8 cellular contexts compared by ENCODE assay signal in genomic region chr9:129482521-129483466, GRCh38.
DNase-seq lines count a peak whose midpoint lies in the region; ATAC-seq and TF ChIP-seq lines count a peak whose summit lies in the region.

No MANE protein-coding gene starts in this region.

- H3K36me3 ChIP-seq in esophagus squamous epithelium (no peaks in the 10 kb centered on the region), mucosa of descending colon (ENCODE audit: low read depth) (no peaks in the 10 kb centered on the region), thoracic aorta (no peaks in the 10 kb centered on the region)

- H3K27ac ChIP-seq in esophagus squamous epithelium (peak overlapping the region; percentile 97 to 100 (median 98)), thoracic aorta (peak overlapping the region; percentile 99 to 100)

- H3K4me3 Mint-ChIP-seq in activated T-cell treated with anti-CD3 and anti-CD28 coated beads, Interleukin-2, amount 50 U/mL, for 4 hours = peak overlapping the region; percentile 69

- H3K9me3 ChIP-seq in esophagus squamous epithelium (no peaks in the 10 kb centered on the region), mucosa of descending colon (no peaks in the 10 kb centered on the region), thoracic aorta (no peaks in the 10 kb centered on the region)

- TF ChIP-seq CTCF in esophagus squamous epithelium (IDR thresholded peaks at IDR 0.05) (peak in 1 of 6 experiments; percentile 12), mucosa of descending colon (IDR thresholded peaks at IDR 0.05) (no peak), thoracic aorta (IDR thresholded peaks at IDR 0.05) (no peak)

- ATAC-seq in activated T-cell treated with anti-CD3 and anti-CD28 coated beads, Interleukin-2, amount 50 U/mL, for 4 hours = peak; percentile 52 to 53
- ATAC-seq in mucosa of descending colon = peak; percentile 80
- peak; percentile 12 for ATAC-seq in thoracic aorta (ENCODE audit: insufficient number of reproducible peaks, low FRiP score, low read depth)
- no peak for ATAC-seq in GM21529 (IDR thresholded peaks at IDR 0.05; ENCODE audit: unreplicated experiment)

- peak; percentile 93 for DNase-seq in ELR (ENCODE audit: low read depth)
- peak; percentile 25 for DNase-seq in NCI-H2107 treated with DMSO at 0.1 percent for 48 hours (lab: John Stamatoyannopoulos, UW; ENCODE audit: unreplicated experiment)
- DNase-seq in activated T-cell treated with anti-CD3 and anti-CD28 coated beads, Interleukin-2, amount 50 U/mL, for 4 hours = peak; percentile 38
- DNase-seq in esophagus squamous epithelium (lab: John Stamatoyannopoulos, UW) = no peak
- DNase-seq in mucosa of descending colon = peak; percentile 81 to 92 (median 88)
- DNase-seq in thoracic aorta (ENCODE audit: low spot score) = peak; percentile 65
- DNase-seq in NAMALWA (ENCODE audit: low spot score) = no peak

- H3K4me1 ChIP-seq in esophagus squamous epithelium = peaks cover 49 to 91% (median 66%) of the 10 kb centered on the region in 3 donors
- H3K4me1 ChIP-seq in mucosa of descending colon (ENCODE audit: low read depth) = peaks cover 17% of the 10 kb centered on the region
- H3K4me1 ChIP-seq in thoracic aorta (ENCODE audit: control insufficient read depth in 1 of 2, low read depth in 2 of 2) = peaks cover 53 to 83% of the 10 kb centered on the region in 2 donors

- intact Hi-C loops in esophagus squamous epithelium (cut with DNase I) = loop anchor here (10.0 kb wide), 1 partner anchor 338 kb away; no protein-coding TSS in a partner anchor
- intact Hi-C loops in mucosa of descending colon (cut with DNase I, micrococcal nuclease) = loop anchor here in 1 of 2 donors (10.0 kb wide), 2 partner anchors 122 to 308 kb away; partner anchors contain the start of gene IER5L

- no peaks in the 10 kb centered on the region for H3K9me3 Mint-ChIP-seq in activated T-cell treated with anti-CD3 and anti-CD28 coated beads, Interleukin-2, amount 50 U/mL, for 4 hours

- 0% methylated on average over 20 of the region's 97 CpGs; no CpG with 5 or more reads in 1 of the 2 donors for whole genome bisulfite sequencing in esophagus squamous epithelium, 2 donors

- no peaks in the 10 kb centered on the region for H3K36me3 Mint-ChIP-seq in activated T-cell treated with anti-CD3 and anti-CD28 coated beads, Interleukin-2, amount 50 U/mL, for 4 hours (ENCODE audit: insufficient read depth)

- H3K27me3 ChIP-seq in esophagus squamous epithelium (no peaks in the 10 kb centered on the region), thoracic aorta (replicated peaks; ENCODE audit: insufficient read depth) (no peaks in the 10 kb centered on the region)

- peaks cover 38% of the 10 kb centered on the region for H3K4me1 Mint-ChIP-seq in activated T-cell treated with anti-CD3 and anti-CD28 coated beads, Interleukin-2, amount 50 U/mL, for 4 hours (ENCODE audit: low read depth)

- H3K4me3 ChIP-seq in esophagus squamous epithelium = peak overlapping the region; percentile 41 to 80 (median 64)
- peak overlapping the region; percentile 17 for H3K4me3 ChIP-seq in mucosa of descending colon
- H3K4me3 ChIP-seq in thoracic aorta = peak overlapping the region; percentile 77

- peak in 3 of 4 donors; percentile 22 to 61 (median 45) for TF ChIP-seq POLR2A in esophagus squamous epithelium (IDR thresholded peaks at IDR 0.05)

- no peaks in the 10 kb centered on the region for H3K27me3 Mint-ChIP-seq in activated T-cell treated with anti-CD3 and anti-CD28 coated beads, Interleukin-2, amount 50 U/mL, for 4 hours (ENCODE audit: low read depth)

Comparison
In these comparisons a context has a peak if more than half of its experiments do, and no peak if none do; other contexts are left out.
1. DNase-seq: peak in ELR (single experiment), NCI-H2107 treated with DMSO at 0.1 percent for 48 hours (single experiment), activated T-cell treated with anti-CD3 and anti-CD28 coated beads, Interleukin-2, amount 50 U/mL, for 4 hours (single experiment), mucosa of descending colon (3 of 3) and thoracic aorta (single experiment); none in esophagus squamous epithelium (single experiment) and NAMALWA (single experiment).
2. H3K4me3 ChIP-seq: peak in every context shown above with its lines; median percentile 77 in thoracic aorta; 64 in esophagus squamous epithelium; 17 in mucosa of descending colon.